17 cellular contexts compared by ENCODE assay signal in the genomic region with DNA sequence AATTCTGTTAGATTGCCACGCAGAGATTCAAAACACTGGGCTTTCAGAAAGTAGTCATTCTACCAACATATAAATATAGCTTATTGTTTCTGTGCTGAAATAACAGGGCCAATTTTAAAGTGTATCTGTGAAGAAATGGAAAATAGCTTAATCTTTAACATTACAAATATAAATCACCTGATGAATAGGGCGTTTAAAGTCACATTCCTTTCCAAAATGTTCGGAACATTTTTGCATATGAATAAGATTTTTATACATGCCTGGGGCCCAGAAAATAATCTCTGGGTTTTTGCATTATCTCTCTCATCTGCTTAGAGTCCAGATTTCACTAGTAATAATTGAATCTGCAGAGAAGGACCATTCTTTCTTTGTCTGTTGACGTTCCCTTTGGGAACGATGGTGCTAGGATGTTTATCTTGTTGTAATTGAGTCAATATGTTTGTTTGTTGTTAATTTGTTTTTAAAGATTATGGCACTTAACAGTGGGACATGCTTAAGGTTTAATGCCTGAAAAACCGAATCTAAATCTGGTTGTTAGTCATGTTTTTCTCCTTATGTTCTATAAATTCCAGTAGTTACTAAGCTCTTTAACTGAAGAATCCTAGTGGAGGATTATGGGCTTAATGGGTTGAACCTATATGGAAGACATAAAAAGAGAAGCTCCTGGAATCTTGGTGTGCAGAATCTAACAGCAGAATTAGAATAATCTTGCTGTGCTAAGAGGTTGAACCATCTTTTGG.
DNase-seq lines count a peak whose midpoint lies in the region; ATAC-seq, FAIRE-seq and TF ChIP-seq lines count a peak whose summit lies in the region.
"Had no signal": no experiment of that assay in that cellular context is flagged by ENCODE, and none has a peak within 500 bp of the region (broad histone marks: within the 10 kb centered on the region; RNA-seq: fewer than 3 reads in every experiment).

No MANE protein-coding gene starts in this region.

- peaks cover 0 to 45% (median 0%) of the 10 kb centered on the region in 3 donors for H3K4me1 ChIP-seq in esophagus squamous epithelium
- H3K4me1 ChIP-seq in ovary (ENCODE audit: insufficient read depth): no peaks in the 10 kb centered on the region

- H3K27me3 Mint-ChIP-seq in T-cell: no peaks in the 10 kb centered on the region
- H3K27me3 Mint-ChIP-seq: CD8-positive, alpha-beta memory T cell had no signal

- intact Hi-C loops in esophagus squamous epithelium (cut with DNase I): no loop called here
- intact Hi-C loops in ovary (cut with DNase I): no loop called here

- POLR2A ChIA-PET in T-cell (lab: Charles Lee): no interaction called here

- DNase-seq in NCI-H82 (lab: John Stamatoyannopoulos, UW) (peak; percentile 82), T-cell (no peak), esophagus squamous epithelium (lab: John Stamatoyannopoulos, UW) (no peak), retinal pigment epithelial cell (ENCODE audit: low read depth) (peak; percentile 72), ovary (no peak), GM12892 (ENCODE audit: insufficient read length) (no peak), AG08396 (ENCODE audit: low spot score) (no peak)
- DNase-seq: CD8-positive, alpha-beta memory T cell; GDM1; GM23248; KBM-7; NCI-H146; NCI-H2081; NCI-H510A treated with DMSO at 0.1 percent for 48 hours; NK-92 treated with Interleukin-12 subunit alpha and Interleukin-12 subunit beta, amount 100 ng/mL, for 24 hours; SHP77 treated with DMSO at 0.1 percent for 48 hours had no signal

- FAIRE-seq in GM12892 (lab: Jason Lieb, UNC): no peak
- FAIRE-seq: GM12891 had no signal

- H3K4me3 ChIP-seq in esophagus squamous epithelium: no peak overlapping the region
- no peak overlapping the region for H3K4me3 ChIP-seq in retinal pigment epithelial cell (ENCODE audit: low read length)
- no peak overlapping the region for H3K4me3 ChIP-seq in ovary
- H3K4me3 ChIP-seq: GM23248 had no signal

- H3K27me3 ChIP-seq in esophagus squamous epithelium (no peaks in the 10 kb centered on the region), ovary (no peaks in the 10 kb centered on the region)

- peaks cover 52% of the 10 kb centered on the region for H3K36me3 Mint-ChIP-seq in T-cell

- CTCF ChIA-PET in T-cell (lab: Charles Lee): no interaction called here

- H3K36me3 ChIP-seq in esophagus squamous epithelium: peaks cover 0 to 93% (median 12%) of the 10 kb centered on the region in 3 donors
- H3K36me3 ChIP-seq in ovary: no peaks in the 10 kb centered on the region

- H3K9me3 ChIP-seq in esophagus squamous epithelium: no peaks in the 10 kb centered on the region
- no peaks in the 10 kb centered on the region for H3K9me3 ChIP-seq in ovary

- H3K4me3 Mint-ChIP-seq in T-cell: no peak overlapping the region
- H3K4me3 Mint-ChIP-seq: CD8-positive, alpha-beta memory T cell had no signal

- TF ChIP-seq POLR2A in esophagus squamous epithelium (IDR thresholded peaks at IDR 0.05): no peak
- TF ChIP-seq POLR2A in ovary (IDR thresholded peaks at IDR 0.05): no peak
- TF ChIP-seq POLR2A in GM12892 (IDR thresholded peaks at IDR 0.05; ENCODE audit: low read depth, low read length): no peak

- no peak for TF ChIP-seq CTCF in esophagus squamous epithelium (IDR thresholded peaks at IDR 0.05)
- TF ChIP-seq CTCF in retinal pigment epithelial cell (conservative IDR thresholded peaks at IDR 0.05; ENCODE audit: low read depth, low read length): no peak
- TF ChIP-seq CTCF in ovary (IDR thresholded peaks at IDR 0.05): no peak

- peak overlapping the region; percentile 33 to 64 for H3K27ac Mint-ChIP-seq in T-cell

- H3K27ac ChIP-seq in esophagus squamous epithelium (peak overlapping the region in 3 of 4 donors; percentile 31 to 60 (median 43)), ovary (no peak overlapping the region)
- H3K27ac ChIP-seq: GM23248 had no signal

- peaks cover 0 to 7% (median 5%) of the 10 kb centered on the region in 3 donors for H3K4me1 Mint-ChIP-seq in T-cell

- no peak for TF ChIP-seq EP300 in ovary (IDR thresholded peaks at IDR 0.05)

- WGBS in esophagus squamous epithelium, 2 donors: 35 to 53% methylated on average over 6 of the region's 6 CpGs
- WGBS in ovary, 3 donors: 72 to 83% (median 79%) methylated on average over 6 of the region's 6 CpGs

- H3K9me3 Mint-ChIP-seq in T-cell: no peaks in the 10 kb centered on the region
- H3K9me3 Mint-ChIP-seq: CD8-positive, alpha-beta memory T cell had no signal

- ATAC-seq in T-cell (replicated peaks in 1 of 4): no peak

Comparison
In these comparisons a context has a peak if more than half of its experiments do, and no peak if none do; other contexts are left out.
1. DNase-seq: peak in NCI-H82 (single experiment) and retinal pigment epithelial cell (single experiment); none in T-cell (0 of 34), esophagus squamous epithelium (single experiment), ovary (0 of 5), GM12892 (single experiment) and AG08396 (single experiment).
2. H3K27ac ChIP-seq: peak in esophagus squamous epithelium (3 of 4); none in ovary (0 of 2).